ENCODE assay signal across 14 cellular contexts in the genomic region with DNA sequence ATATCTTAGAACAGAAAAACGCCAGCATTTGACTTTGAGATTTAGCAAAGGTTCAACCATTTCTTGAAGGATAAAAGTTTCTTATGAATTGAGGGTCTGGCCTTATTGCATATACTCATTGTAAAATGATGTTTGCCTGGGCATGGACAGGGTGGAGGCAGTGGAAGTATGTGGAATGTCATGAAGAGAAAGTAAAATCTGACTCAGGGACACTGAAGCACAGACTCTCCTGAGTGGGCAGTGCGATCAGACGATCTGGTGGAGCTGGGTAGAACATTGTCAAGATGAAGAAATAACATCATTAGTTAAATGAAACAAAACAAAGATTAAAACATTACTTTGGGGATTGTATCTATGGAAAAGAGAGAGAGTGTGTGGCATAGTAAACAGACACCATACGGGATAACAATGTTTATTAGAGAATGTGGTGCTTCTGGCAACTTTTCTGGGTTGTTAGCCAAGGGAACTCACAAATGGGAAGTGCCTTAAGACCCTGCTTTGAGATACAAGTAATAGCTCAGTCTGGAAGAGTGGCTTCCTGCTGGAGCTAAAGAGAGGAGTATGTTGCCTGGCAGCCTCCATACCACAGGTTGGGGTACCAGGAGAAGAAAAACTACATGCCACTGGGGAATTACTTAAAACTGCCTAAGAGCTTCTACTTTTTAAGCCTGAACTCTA. TPM values are rescaled to one million over a fixed set of nuclear protein-coding genes. Genes with fewer than 3 reads are reported as not detected.
A peak's percentile ranks its signal among the peaks of the same experiment; 100 is the strongest.
DNase-seq lines count a peak whose midpoint lies in the region; ATAC-seq, FAIRE-seq and TF ChIP-seq lines count a peak whose summit lies in the region.
"Had no signal": no experiment of that assay in that cellular context is flagged by ENCODE, and none has a peak within 500 bp of the region (broad histone marks: within the 10 kb centered on the region; RNA-seq: fewer than 3 reads in every experiment).

No MANE protein-coding gene starts in this region.

- intact Hi-C loops in HepG2 (cut with micrococcal nuclease; ENCODE audit: unreplicated experiment) (no loop called here), lower lobe of right lung (cut with DNase I) (no loop called here), mucosa of descending colon (cut with DNase I, micrococcal nuclease) (no loop called here)

- peaks cover 10% of the 10 kb centered on the region for H3K27me3 Mint-ChIP-seq in brain
- H3K27me3 Mint-ChIP-seq: B cell had no signal

- H3K9me3 ChIP-seq in liver (ENCODE audit: control insufficient read depth in 4 of 4, low read length in 3 of 4): no peaks in the 10 kb centered on the region
- no peaks in the 10 kb centered on the region for H3K9me3 ChIP-seq in HepG2 (ENCODE audit: low read length)
- H3K9me3 ChIP-seq in lower lobe of right lung: no peaks in the 10 kb centered on the region
- H3K9me3 ChIP-seq in mucosa of descending colon: no peaks in the 10 kb centered on the region

- in situ Hi-C loops in HepG2 (cut with HindIII; ENCODE audit: extremely low pct_ligation_motif_present, low pct_unique_long_range_greater_than_20kb): no loop called here

- H3K4me1 ChIP-seq in liver (ENCODE audit: control insufficient read depth in 4 of 4, insufficient read depth in 4 of 4, low read length in 3 of 4) (peaks cover 4 to 46% (median 18%) of the 10 kb centered on the region in 4 donors), HepG2 (ENCODE audit: insufficient read depth, low read length) (peaks cover 39% of the 10 kb centered on the region), lower lobe of right lung (peaks cover 71% of the 10 kb centered on the region), mucosa of descending colon (ENCODE audit: low read depth) (peaks cover 16% of the 10 kb centered on the region)

- FAIRE-seq in HepG2 (lab: Jason Lieb, UNC): no peak
- FAIRE-seq: G401.6 had no signal

- ATAC-seq in HepG2: no peak
- ATAC-seq in lower lobe of right lung: no peak
- no peak for ATAC-seq in mucosa of descending colon
- ATAC-seq in HG02610 (IDR thresholded peaks at IDR 0.05; ENCODE audit: unreplicated experiment): no peak
- no peak for ATAC-seq in HG02678 (IDR thresholded peaks at IDR 0.05; ENCODE audit: unreplicated experiment)

- no TSS peak for BruUV-seq in HepG2 (replicated peaks; lab: Mats Ljungman, UMichigan)

- TF ChIP-seq CTCF in liver (IDR thresholded peaks at IDR 0.05; ENCODE audit: low read depth, low read length, missing input control) (no peak), HepG2 (CRISPR knock-in tag; IDR thresholded peaks at IDR 0.05) (no peak), brain (conservative IDR thresholded peaks at IDR 0.05) (no peak), lower lobe of right lung (IDR thresholded peaks at IDR 0.05) (no peak), mucosa of descending colon (IDR thresholded peaks at IDR 0.05) (no peak)

- peak overlapping the region in 1 of 2 donors; percentile 27 for H3K9ac ChIP-seq in liver (ENCODE audit: low read depth in 1 of 2, low read length in 2 of 2)
- no peak overlapping the region for H3K9ac ChIP-seq in HepG2 (ENCODE audit: insufficient read depth, low read depth, low read length)

- peak overlapping the region in 3 of 5 experiments; percentile 4 to 35 (median 6) for H3K4me3 Mint-ChIP-seq in brain
- H3K4me3 Mint-ChIP-seq: B cell had no signal

- peak overlapping the region in 1 of 5 experiments; percentile 4 for H3K27ac Mint-ChIP-seq in brain
- H3K27ac Mint-ChIP-seq: B cell had no signal

- 65% methylated on average over 4 of the region's 4 CpGs for WGBS in liver
- WGBS in HepG2 (ENCODE audit: low lambda C conversion rate): 87% methylated on average over 4 of the region's 4 CpGs

- TF ChIP-seq RAD21 in liver (IDR thresholded peaks at IDR 0.05) (no peak), HepG2 (CRISPR knock-in tag; IDR thresholded peaks at IDR 0.05) (no peak)

- DNase-seq in HepG2 (ENCODE audit: low spot score) (no peak), lower lobe of right lung (no peak), mucosa of descending colon (no peak), SKM-1 (lab: John Stamatoyannopoulos, UW; ENCODE audit: unreplicated experiment) (no peak)
- DNase-seq: activated CD4-positive, alpha-beta T cell treated with anti-CD3 and anti-CD28 coated beads, Interleukin-2, amount 50 U/mL, for 48 hours; activated gamma-delta T cell treated with Interleukin-2 at 50 U/mL for 16 hours; foreskin melanocyte; NCI-H2107 had no signal

- H4K20me1 ChIP-seq in HepG2 (ENCODE audit: insufficient read depth, low read length): peaks cover 7% of the 10 kb centered on the region; the same call in 1 of the 2 replicates

- no peaks in the 10 kb centered on the region for H3K9me3 Mint-ChIP-seq in brain

- H3K4me1 Mint-ChIP-seq in brain: peaks cover 43% of the 10 kb centered on the region

- TF ChIP-seq POLR2A in HepG2 (IDR thresholded peaks at IDR 0.05; ENCODE audit: insufficient read depth in 1 of 2, low read depth in 2 of 2, low read length in 2 of 2): no peak

- H3K36me3 ChIP-seq in liver (ENCODE audit: control insufficient read depth in 4 of 4, insufficient read depth in 3 of 4, low read depth in 1 of 4, low read length in 3 of 4): no peaks in the 10 kb centered on the region
- H3K36me3 ChIP-seq in HepG2 (replicated peaks in 1 of 2; ENCODE audit: control insufficient read depth in 1 of 2, insufficient read depth in 2 of 2, low read length in 2 of 2): peaks cover 0 to 3% of the 10 kb centered on the region in 2 experiments; a peak in 1 of 5 replicates
- peaks cover 14% of the 10 kb centered on the region for H3K36me3 ChIP-seq in lower lobe of right lung
- H3K36me3 ChIP-seq in mucosa of descending colon (ENCODE audit: low read depth): no peaks in the 10 kb centered on the region

- H3K4me3 ChIP-seq in liver (ENCODE audit: low read depth in 1 of 3, low read length in 3 of 3): no peak overlapping the region
- no peak overlapping the region for H3K4me3 ChIP-seq in HepG2 (replicated peaks in 1 of 3; ENCODE audit: insufficient read depth in 1 of 3, low read depth in 2 of 3, low read length in 3 of 3)
- H3K4me3 ChIP-seq in lower lobe of right lung: no peak overlapping the region
- no peak overlapping the region for H3K4me3 ChIP-seq in mucosa of descending colon

- H3K4me2 ChIP-seq in HepG2 (ENCODE audit: low read depth, low read length): no peak overlapping the region

- H3K27me3 ChIP-seq in liver (ENCODE audit: control insufficient read depth in 4 of 4, insufficient read depth in 4 of 4, low read length in 3 of 4) (no peaks in the 10 kb centered on the region), HepG2 (ENCODE audit: control insufficient read depth in 1 of 2, insufficient read depth in 2 of 2, low read length in 2 of 2) (no peaks in the 10 kb centered on the region), lower lobe of right lung (ENCODE audit: low read depth) (no peaks in the 10 kb centered on the region)

- CTCF ChIA-PET in HepG2 (lab: Yijun Ruan, JAX; ENCODE audit: low intra/inter-chr PET ratio, low total read pairs): no interaction called here

- POLR2A ChIA-PET in HepG2 (lab: Yijun Ruan, JAX): no interaction called here

- H3K27ac ChIP-seq in liver (ENCODE audit: low read depth in 1 of 2, low read length in 2 of 2) (peak overlapping the region; percentile 34 to 37), HepG2 (ENCODE audit: extremely low read length, insufficient read depth, low read length) (no peak overlapping the region), lower lobe of right lung (peak overlapping the region; percentile 26)

- TF ChIP-seq EP300 in HepG2 (IDR thresholded peaks at IDR 0.05; ENCODE audit: low read depth in 2 of 2, low read length in 2 of 2) (no peak), HepG2 (CRISPR knock-in tag; IDR thresholded peaks at IDR 0.05; ENCODE audit: borderline replicate concordance) (no peak)

- H3K79me2 ChIP-seq in HepG2 (ENCODE audit: insufficient read depth, low read length): peaks cover 39% of the 10 kb centered on the region

- H3K36me3 Mint-ChIP-seq in brain: peaks cover 4% of the 10 kb centered on the region

- no peak overlapping the region for H2AFZ ChIP-seq in HepG2 (ENCODE audit: low read length)

RNA-seq across cellular contexts. Expression of a gene that starts 4.5 kb away (rescaled TPM):
- total RNA-seq in liver: 10 to 100 TPM; 12.8 to 28.7 TPM
- 1 to 10 TPM; 3.9 to 9.1 TPM for polyA plus RNA-seq in liver
- total RNA-seq in HepG2 (2016; rRNA removed; fragmentation: Illumina TruSeq; extraction: Trizol): 15.9 and 21.8 TPM in 2 replicates
- total RNA-seq in HepG2 (2016; cell fraction: cytosol; rRNA removed; fragmentation: Illumina TruSeq; extraction: Trizol; ENCODE audit: low read depth): 5.8 and 7.6 TPM in 2 replicates
- 13.8 and 21.1 TPM in 2 replicates for total RNA-seq in HepG2 (2016; cell fraction: insoluble cytoplasmic fraction; rRNA removed; fragmentation: Illumina TruSeq; extraction: Trizol)
- 20.5 TPM in 2 replicates for total RNA-seq in HepG2 (2016; cell fraction: membrane; rRNA removed; fragmentation: Illumina TruSeq; extraction: Trizol)
- total RNA-seq in HepG2 (2016; cell fraction: nucleus; rRNA removed; fragmentation: Illumina TruSeq; extraction: Trizol): 20.6 and 23.3 TPM in 2 replicates
- 17.7 and 21.7 TPM in 2 replicates for polyA plus RNA-seq in HepG2 (2011; rRNA removed)
- 15.0 and 15.2 TPM in 2 replicates for polyA plus RNA-seq in HepG2 (2011; cell fraction: cytosol; rRNA removed)
- polyA plus RNA-seq in HepG2 (2011; cell fraction: nucleus; rRNA removed): 38.1 and 41.6 TPM in 2 replicates
- polyA plus RNA-seq in HepG2 (2012): 18.1 and 21.8 TPM in 2 replicates
- 3.4 and 4.0 TPM in 2 replicates for polyA plus RNA-seq in HepG2 (2016; cell fraction: cytosol; fragmentation: Illumina TruSeq; extraction: Trizol; ENCODE audit: low read depth)
- polyA plus RNA-seq in HepG2 (2016; cell fraction: insoluble cytoplasmic fraction; fragmentation: Illumina TruSeq; extraction: Trizol; ENCODE audit: low read depth): 9.6 and 14.2 TPM in 2 replicates
- polyA plus RNA-seq in HepG2 (2016; cell fraction: membrane; fragmentation: Illumina TruSeq; extraction: Trizol; ENCODE audit: low read depth): 12.0 and 12.9 TPM in 2 replicates
- 39.2 and 42.5 TPM in 2 replicates for polyA plus RNA-seq in HepG2 (2016; cell fraction: nucleus; fragmentation: Illumina TruSeq; extraction: Trizol; ENCODE audit: insufficient read depth, low read depth)
- polyA minus RNA-seq in HepG2 (2011; rRNA and poly(A)+ RNA removed; ENCODE audit: low replicate concordance): 26.0 and 28.8 TPM in 2 replicates
- 9.8 and 12.7 TPM in 2 replicates for polyA minus RNA-seq in HepG2 (2011; cell fraction: cytosol; rRNA and poly(A)+ RNA removed)
- 39.9 and 44.1 TPM in 2 replicates for polyA minus RNA-seq in HepG2 (2011; cell fraction: nucleus; rRNA and poly(A)+ RNA removed)
- 18.7 TPM for polyA plus RNA-seq in brain (ENCODE audit: insufficient read depth, low read depth, low replicate concordance)
- total RNA-seq in lower lobe of right lung: 58.5 TPM
- 10 to 100 TPM; 13.0 to 54.7 (median 18.5) TPM for total RNA-seq in mucosa of descending colon

RNA-seq across cellular contexts. Expression of a gene that starts 26.0 kb away (rescaled TPM):
- total RNA-seq in liver (10 to 100 TPM; 14.3 to 33.2 TPM), HepG2 (2016; rRNA removed; fragmentation: Illumina TruSeq; extraction: Trizol) (53.6 and 57.6 TPM in 2 replicates), lower lobe of right lung (13.6 TPM), mucosa of descending colon (10 to 100 TPM; 21.7 to 34.4 (median 29.7) TPM)
- polyA plus RNA-seq in liver (10 to 100 TPM; 50.1 to 55.8 TPM), HepG2 (2011; rRNA removed) (33.3 and 34.7 TPM in 2 replicates), brain (ENCODE audit: insufficient read depth, low read depth, low replicate concordance) (29.3 TPM)
- total RNA-seq in HepG2 (2016; cell fraction: cytosol; rRNA removed; fragmentation: Illumina TruSeq; extraction: Trizol; ENCODE audit: low read depth): 17.7 and 19.3 TPM in 2 replicates
- total RNA-seq in HepG2 (2016; cell fraction: insoluble cytoplasmic fraction; rRNA removed; fragmentation: Illumina TruSeq; extraction: Trizol): 52.7 and 55.4 TPM in 2 replicates
- 30.0 and 35.3 TPM in 2 replicates for total RNA-seq in HepG2 (2016; cell fraction: membrane; rRNA removed; fragmentation: Illumina TruSeq; extraction: Trizol)
- total RNA-seq in HepG2 (2016; cell fraction: nucleus; rRNA removed; fragmentation: Illumina TruSeq; extraction: Trizol): 24.0 and 25.8 TPM in 2 replicates
- 30.0 and 33.8 TPM in 2 replicates for polyA plus RNA-seq in HepG2 (2011; cell fraction: cytosol; rRNA removed)
- polyA plus RNA-seq in HepG2 (2011; cell fraction: nucleus; rRNA removed): 19.5 and 24.4 TPM in 2 replicates
- polyA plus RNA-seq in HepG2 (2012): 32.7 and 34.2 TPM in 2 replicates
- 18.0 and 21.7 TPM in 2 replicates for polyA plus RNA-seq in HepG2 (2016; cell fraction: cytosol; fragmentation: Illumina TruSeq; extraction: Trizol; ENCODE audit: low read depth)
- 63.2 and 67.2 TPM in 2 replicates for polyA plus RNA-seq in HepG2 (2016; cell fraction: insoluble cytoplasmic fraction; fragmentation: Illumina TruSeq; extraction: Trizol; ENCODE audit: low read depth)
- polyA plus RNA-seq in HepG2 (2016; cell fraction: membrane; fragmentation: Illumina TruSeq; extraction: Trizol; ENCODE audit: low read depth): 24.8 and 29.6 TPM in 2 replicates
- polyA plus RNA-seq in HepG2 (2016; cell fraction: nucleus; fragmentation: Illumina TruSeq; extraction: Trizol; ENCODE audit: insufficient read depth, low read depth): 40.5 and 41.7 TPM in 2 replicates
- 30.2 and 32.4 TPM in 2 replicates for polyA minus RNA-seq in HepG2 (2011; rRNA and poly(A)+ RNA removed; ENCODE audit: low replicate concordance)
- 18.8 and 19.7 TPM in 2 replicates for polyA minus RNA-seq in HepG2 (2011; cell fraction: cytosol; rRNA and poly(A)+ RNA removed)
- polyA minus RNA-seq in HepG2 (2011; cell fraction: nucleus; rRNA and poly(A)+ RNA removed): 10.7 and 11.7 TPM in 2 replicates
